In the genomic region with DNA sequence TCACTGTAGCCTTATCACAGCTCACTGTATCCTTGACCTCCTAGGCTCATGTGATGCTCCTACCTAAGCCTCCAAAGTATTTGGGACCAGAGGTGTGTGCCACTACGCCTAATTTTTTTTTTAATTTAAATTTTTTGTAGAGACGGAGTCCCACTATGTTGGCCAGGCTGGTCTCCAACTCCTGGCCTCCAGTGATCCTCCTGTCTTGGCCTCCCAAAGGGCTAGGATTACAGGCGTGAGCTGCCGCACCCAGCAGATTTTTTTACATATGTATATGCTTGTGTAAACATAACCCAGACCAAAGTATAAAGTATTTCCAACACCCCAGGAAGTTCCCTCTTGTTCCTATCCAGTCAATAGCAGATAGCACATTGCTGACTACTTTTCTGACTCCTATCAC, we compare ENCODE assay signal across 12 cellular contexts. TPM values are rescaled to one million over a fixed set of nuclear protein-coding genes. Genes with fewer than 3 reads are reported as not detected.
DNase-seq lines count a peak whose midpoint lies in the region; ATAC-seq and TF ChIP-seq lines count a peak whose summit lies in the region.
"Had no signal": no experiment of that assay in that cellular context is flagged by ENCODE, and none has a peak within 500 bp of the region (broad histone marks: within the 10 kb centered on the region; RNA-seq: fewer than 3 reads in every experiment).

No MANE protein-coding gene starts in this region.

- H3K36me3 Mint-ChIP-seq in activated CD4-positive, alpha-beta memory T cell treated with anti-CD3 and anti-CD28 coated beads, Interleukin-2, amount 10 ng/mL, durations not matched to agents 7 days and 5 days (ENCODE audit: low read depth) = peaks cover 10% of the 10 kb centered on the region

- H2BK120ac ChIP-seq in mesenchymal stem cell (ENCODE audit: low read depth, low read length) = no peak overlapping the region

- H3K36me3 ChIP-seq in BLaER1 = peaks cover 17% of the 10 kb centered on the region
- H3K36me3 ChIP-seq in mesenchymal stem cell (ENCODE audit: control insufficient read depth in 1 of 2, insufficient read depth in 2 of 2, low read depth in 1 of 2, low read length in 2 of 2) = peaks cover 5 to 15% of the 10 kb centered on the region in 2 experiments

- no peaks in the 10 kb centered on the region for H3K27me3 Mint-ChIP-seq in activated CD4-positive, alpha-beta memory T cell treated with anti-CD3 and anti-CD28 coated beads, Interleukin-2, amount 10 ng/mL, durations not matched to agents 7 days and 5 days

- H3K27ac Mint-ChIP-seq in activated CD4-positive, alpha-beta memory T cell treated with anti-CD3 and anti-CD28 coated beads, Interleukin-2, amount 10 ng/mL, durations not matched to agents 7 days and 5 days = peak overlapping the region; percentile 82

- no peaks in the 10 kb centered on the region for H3K9me3 ChIP-seq in BLaER1
- no peaks in the 10 kb centered on the region for H3K9me3 ChIP-seq in mesenchymal stem cell (ENCODE audit: control insufficient read depth, low read length)
- H3K9me3 ChIP-seq: left lung had no signal

- H3K9me3 Mint-ChIP-seq in activated CD4-positive, alpha-beta memory T cell treated with anti-CD3 and anti-CD28 coated beads, Interleukin-2, amount 10 ng/mL, durations not matched to agents 7 days and 5 days = no peaks in the 10 kb centered on the region

- no peak overlapping the region for H3K4ac ChIP-seq in mesenchymal stem cell (ENCODE audit: low read depth in 1 of 2, low read length in 2 of 2)

- no peak for ATAC-seq in GM21737 (IDR thresholded peaks at IDR 0.05; ENCODE audit: unreplicated experiment)
- no peak for ATAC-seq in SK-N-SH treated with all-trans-retinoic acid at 6 μM for 48 hours
- ATAC-seq: left lung had no signal

- peak overlapping the region in 1 of 2 experiments; percentile 64 for H2BK12ac ChIP-seq in mesenchymal stem cell (ENCODE audit: low read length in 2 of 2)

- H3K4me1 Mint-ChIP-seq in activated CD4-positive, alpha-beta memory T cell treated with anti-CD3 and anti-CD28 coated beads, Interleukin-2, amount 10 ng/mL, durations not matched to agents 7 days and 5 days = peaks cover 25% of the 10 kb centered on the region

- H2BK5ac ChIP-seq in mesenchymal stem cell (ENCODE audit: low read depth, low read length, poor library complexity, severe bottlenecking) = no peak overlapping the region

- H2AK5ac ChIP-seq in mesenchymal stem cell (ENCODE audit: low read length, severe bottlenecking) = no peak overlapping the region

- no peak overlapping the region for H3K14ac ChIP-seq in mesenchymal stem cell (ENCODE audit: low read length in 2 of 2)

- no peak overlapping the region for H3K23ac ChIP-seq in mesenchymal stem cell (ENCODE audit: low read length in 2 of 2)

- POLR2A ChIA-PET in activated CD4-positive, alpha-beta memory T cell treated with anti-CD3 and anti-CD28 coated beads, Interleukin-2, amount 10 ng/mL, durations not matched to agents 7 days and 5 days (lab: Charles Lee) = interaction anchor here (1.3 to 3.7 kb wide), 4 partner anchors 12 to 61 kb away, joined by 3 to 43 read pairs (median 21); a partner anchor contains a TSS

- no peak overlapping the region for H4K91ac ChIP-seq in mesenchymal stem cell (ENCODE audit: low read length)

- H3K9ac ChIP-seq in BLaER1 = no peak overlapping the region
- H3K9ac ChIP-seq in mesenchymal stem cell (ENCODE audit: low read length) = no peak overlapping the region

- H2BK15ac ChIP-seq in mesenchymal stem cell (ENCODE audit: low read depth, poor library complexity, severe bottlenecking) = no peak overlapping the region

- H3K27me3 ChIP-seq in BLaER1 (no peaks in the 10 kb centered on the region), mesenchymal stem cell (ENCODE audit: control insufficient read depth in 1 of 2, insufficient read depth in 1 of 2, low read length in 2 of 2) (no peaks in the 10 kb centered on the region)
- H3K27me3 ChIP-seq: left lung had no signal

- H3K4me1 ChIP-seq in BLaER1 = peaks cover 28% of the 10 kb centered on the region
- H3K4me1 ChIP-seq in mesenchymal stem cell (ENCODE audit: control insufficient read depth, insufficient read depth, low read depth, low read length) = peaks cover 24% of the 10 kb centered on the region

- 94% methylated on average over 2 of the region's 4 CpGs for WGBS in mesenchymal stem cell

- H3K4me3 Mint-ChIP-seq in activated CD4-positive, alpha-beta memory T cell treated with anti-CD3 and anti-CD28 coated beads, Interleukin-2, amount 10 ng/mL, durations not matched to agents 7 days and 5 days = peak overlapping the region; percentile 47

- H2AFZ ChIP-seq in mesenchymal stem cell (ENCODE audit: low read depth, low read length) = no peak overlapping the region

- H3K18ac ChIP-seq in mesenchymal stem cell (ENCODE audit: low read depth in 1 of 2, low read length in 2 of 2) = no peak overlapping the region

- peaks cover 23% of the 10 kb centered on the region for H4K20me1 ChIP-seq in BLaER1

- CTCF ChIA-PET in activated CD4-positive, alpha-beta memory T cell treated with anti-CD3 and anti-CD28 coated beads, Interleukin-2, amount 10 ng/mL, durations not matched to agents 7 days and 5 days (lab: Charles Lee) = interaction anchor here (0.9 to 1.9 kb wide), 2 partner anchors 17 to 76 kb away, joined by 3 to 5 read pairs; no protein-coding TSS in a partner anchor

- no peak for DNase-seq in activated CD4-positive, alpha-beta memory T cell treated with anti-CD3 and anti-CD28 coated beads, Interleukin-2, amount 10 ng/mL, durations not matched to agents 7 days and 5 days
- no peak for DNase-seq in mesenchymal stem cell
- no peak for DNase-seq in A172 (ENCODE audit: low spot score)
- DNase-seq in NCI-H748 treated with DMSO at 0.1 percent for 48 hours (lab: John Stamatoyannopoulos, UW) = no peak
- DNase-seq: left lung; NCI-H2029 treated with DMSO at 0.1 percent for 48 hours; stimulated activated CD4-positive, alpha-beta T cell treated with anti-CD3 and anti-CD28 coated beads, Interleukin-1b, Interleukin-23, amount 100 ng/mL, for 48 hours; stimulated activated naive CD4-positive, alpha-beta T cell treated with Interleukin-2 at 50 U/mL for 16 hours had no signal

- H3K27ac ChIP-seq in BLaER1 = no peak overlapping the region
- H3K27ac ChIP-seq in mesenchymal stem cell (ENCODE audit: low read length, poor library complexity, severe bottlenecking) = no peak overlapping the region

- H3K4me3 ChIP-seq in BLaER1 (no peak overlapping the region), GM08714 (ENCODE audit: low read length) (peak overlapping the region; percentile 96; the same call in 1 of the 2 replicates), mesenchymal stem cell (ENCODE audit: insufficient read depth in 1 of 2, low read depth in 1 of 2, low read length in 2 of 2) (no peak overlapping the region)

- peak overlapping the region; percentile 64 for H4K8ac ChIP-seq in mesenchymal stem cell (ENCODE audit: low read length)

- peak overlapping the region; percentile 84; the same call in 1 of the 2 replicates for H3K4me2 ChIP-seq in BLaER1
- no peak overlapping the region for H3K4me2 ChIP-seq in mesenchymal stem cell (ENCODE audit: low read length, poor library complexity, severe bottlenecking)

- H3K79me1 ChIP-seq in mesenchymal stem cell (replicated peaks; ENCODE audit: low read length, poor library complexity, severe bottlenecking) = peaks cover 11% of the 10 kb centered on the region

TF ChIP-seq in SK-N-SH treated with all-trans-retinoic acid at 6 μM for 48 hours, 23 proteins besides CTCF, POLR2A, EP300 and RAD21:
- TF ChIP-seq ZNF565 (CRISPR knock-in tag; conservative IDR thresholded peaks at IDR 0.05; ENCODE audit: low read depth) (no peak), CSDC2 (CRISPR knock-in tag; IDR thresholded peaks at IDR 0.05) (no peak), ZC3H10 (CRISPR knock-in tag; IDR thresholded peaks at IDR 0.05) (no peak), ISL1 (CRISPR knock-in tag; IDR thresholded peaks at IDR 0.05) (no peak)
- TF ChIP-seq, protein P1, sequence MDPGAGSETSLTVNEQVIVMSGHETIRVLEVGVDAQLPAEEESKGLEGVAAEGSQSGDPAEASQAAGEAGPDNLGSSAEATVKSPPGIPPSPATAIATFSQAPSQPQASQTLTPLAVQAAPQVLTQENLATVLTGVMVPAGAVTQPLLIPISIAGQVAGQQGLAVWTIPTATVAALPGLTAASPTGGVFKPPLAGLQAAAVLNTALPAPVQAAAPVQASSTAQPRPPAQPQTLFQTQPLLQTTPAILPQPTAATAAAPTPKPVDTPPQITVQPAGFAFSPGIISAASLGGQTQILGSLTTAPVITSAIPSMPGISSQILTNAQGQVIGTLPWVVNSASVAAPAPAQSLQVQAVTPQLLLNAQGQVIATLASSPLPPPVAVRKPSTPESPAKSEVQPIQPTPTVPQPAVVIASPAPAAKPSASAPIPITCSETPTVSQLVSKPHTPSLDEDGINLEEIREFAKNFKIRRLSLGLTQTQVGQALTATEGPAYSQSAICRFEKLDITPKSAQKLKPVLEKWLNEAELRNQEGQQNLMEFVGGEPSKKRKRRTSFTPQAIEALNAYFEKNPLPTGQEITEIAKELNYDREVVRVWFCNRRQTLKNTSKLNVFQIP (CRISPR knock-in tag; IDR thresholded peaks at IDR 0.05; ENCODE audit: borderline replicate concordance, low read depth) = no peak

RNA-seq across cellular contexts. Expression of a gene that starts 1.7 kb away (rescaled TPM):
- total RNA-seq in activated CD4-positive, alpha-beta memory T cell treated with anti-CD3 and anti-CD28 coated beads, Interleukin-2, amount 10 ng/mL, durations not matched to agents 7 days and 5 days = 10 to 100 TPM; 17.9 to 19.2 TPM
- 22.1 TPM for polyA plus RNA-seq in mesenchymal stem cell (2013, experiment 1 of 2)
- 22.2 TPM for polyA plus RNA-seq in mesenchymal stem cell (2013, experiment 2 of 2)
- total RNA-seq in A172 (2014; rRNA removed; shearing (Covaris generic)) = 35.4 and 43.4 TPM in 2 replicates

RNA-seq across cellular contexts. Expression of a gene that starts 5.7 kb away (rescaled TPM):
- total RNA-seq in activated CD4-positive, alpha-beta memory T cell treated with anti-CD3 and anti-CD28 coated beads, Interleukin-2, amount 10 ng/mL, durations not matched to agents 7 days and 5 days = 10 to 100 TPM; 10.3 to 12.5 TPM
- polyA plus RNA-seq in mesenchymal stem cell (2013, experiment 1 of 2) = 1.4 TPM
- 2.1 TPM for polyA plus RNA-seq in mesenchymal stem cell (2013, experiment 2 of 2)
- total RNA-seq in A172 (2014; rRNA removed; shearing (Covaris generic)) = 7.0 and 7.5 TPM in 2 replicates

RNA-seq across cellular contexts. Expression of a gene that starts 7.1 kb away (rescaled TPM):
- total RNA-seq in activated CD4-positive, alpha-beta memory T cell treated with anti-CD3 and anti-CD28 coated beads, Interleukin-2, amount 10 ng/mL, durations not matched to agents 7 days and 5 days = 10 to 100 TPM; 26.3 to 29.4 TPM
- 9.4 TPM for polyA plus RNA-seq in mesenchymal stem cell (2013, experiment 1 of 2)
- polyA plus RNA-seq in mesenchymal stem cell (2013, experiment 2 of 2) = 9.8 TPM
- total RNA-seq in A172 (2014; rRNA removed; shearing (Covaris generic)) = 27.0 and 29.9 TPM in 2 replicates

RNA-seq across cellular contexts. Expression of a gene that starts 11.1 kb away (rescaled TPM):
- 10 to 100 TPM; 32.6 to 33.7 TPM for total RNA-seq in activated CD4-positive, alpha-beta memory T cell treated with anti-CD3 and anti-CD28 coated beads, Interleukin-2, amount 10 ng/mL, durations not matched to agents 7 days and 5 days
- 45.9 TPM for polyA plus RNA-seq in mesenchymal stem cell (2013, experiment 1 of 2)
- polyA plus RNA-seq in mesenchymal stem cell (2013, experiment 2 of 2) = 45.0 TPM
- total RNA-seq in A172 (2014; rRNA removed; shearing (Covaris generic)) = 43.2 and 64.5 TPM in 2 replicates

RNA-seq across cellular contexts. Expression of a gene that starts 19.9 kb away (rescaled TPM):
- total RNA-seq in activated CD4-positive, alpha-beta memory T cell treated with anti-CD3 and anti-CD28 coated beads, Interleukin-2, amount 10 ng/mL, durations not matched to agents 7 days and 5 days = 1 to 10 TPM; 2.0 to 2.3 TPM
- polyA plus RNA-seq in mesenchymal stem cell (2013, experiment 1 of 2) = 0.23 TPM
- 0.21 TPM for polyA plus RNA-seq in mesenchymal stem cell (2013, experiment 2 of 2)
- total RNA-seq in A172 (2014; rRNA removed; shearing (Covaris generic)) = 2.5 and 3.8 TPM in 2 replicates
